ENCODE assay signal across 8 cellular contexts in genomic region chr11:112529071-112529470, GRCh38.
"Had no signal": no experiment of that assay in that cellular context is flagged by ENCODE, and none has a peak within 500 bp of the region (broad histone marks: within the 10 kb centered on the region; RNA-seq: fewer than 3 reads in every experiment).

No MANE protein-coding gene starts in this region.

- H3K4me3 ChIP-seq: GM12878 had no signal

- DNase-seq: GDM1, GF-D8 had no signal

- ATAC-seq: GM12878 had no signal

- FAIRE-seq: G401.6, GM12878, GM12891, GM12892, GM18507, GM19239 had no signal
